3 cellular contexts compared by ENCODE assay signal in the genomic region with DNA sequence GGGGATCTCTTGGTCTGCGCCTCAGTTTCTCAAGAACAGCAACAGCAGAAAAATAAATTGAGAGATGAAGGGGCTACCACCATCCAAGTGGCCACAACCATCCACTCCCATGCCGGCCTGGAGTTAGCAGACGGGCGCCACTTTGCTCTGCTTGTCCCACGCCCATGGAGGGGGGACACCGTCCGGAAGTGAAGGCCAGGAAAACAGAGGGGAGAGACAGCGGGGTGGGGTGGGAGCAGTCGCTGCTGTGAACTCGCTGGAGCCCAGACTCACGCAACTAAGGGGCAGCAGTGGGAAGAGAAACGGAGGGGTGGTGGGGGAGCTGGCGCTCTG.
TF ChIP-seq lines count a peak whose summit lies in the region.

No MANE protein-coding gene starts in this region.

TF ChIP-seq in SK-N-SH, 30 proteins besides CTCF, POLR2A, EP300 and RAD21 (continued from another document):
- TF ChIP-seq, protein P1, sequence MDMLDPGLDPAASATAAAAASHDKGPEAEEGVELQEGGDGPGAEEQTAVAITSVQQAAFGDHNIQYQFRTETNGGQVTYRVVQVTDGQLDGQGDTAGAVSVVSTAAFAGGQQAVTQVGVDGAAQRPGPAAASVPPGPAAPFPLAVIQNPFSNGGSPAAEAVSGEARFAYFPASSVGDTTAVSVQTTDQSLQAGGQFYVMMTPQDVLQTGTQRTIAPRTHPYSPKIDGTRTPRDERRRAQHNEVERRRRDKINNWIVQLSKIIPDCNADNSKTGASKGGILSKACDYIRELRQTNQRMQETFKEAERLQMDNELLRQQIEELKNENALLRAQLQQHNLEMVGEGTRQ (IDR thresholded peaks at IDR 0.05; ENCODE audit: borderline replicate concordance, low read depth, low read length) = no peak
- TF ChIP-seq, protein P2, sequence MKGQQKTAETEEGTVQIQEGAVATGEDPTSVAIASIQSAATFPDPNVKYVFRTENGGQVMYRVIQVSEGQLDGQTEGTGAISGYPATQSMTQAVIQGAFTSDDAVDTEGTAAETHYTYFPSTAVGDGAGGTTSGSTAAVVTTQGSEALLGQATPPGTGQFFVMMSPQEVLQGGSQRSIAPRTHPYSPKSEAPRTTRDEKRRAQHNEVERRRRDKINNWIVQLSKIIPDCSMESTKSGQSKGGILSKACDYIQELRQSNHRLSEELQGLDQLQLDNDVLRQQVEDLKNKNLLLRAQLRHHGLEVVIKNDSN (IDR thresholded peaks at IDR 0.05; ENCODE audit: borderline replicate concordance, low read depth) = no peak
- TF ChIP-seq FOXM1 (IDR thresholded peaks at IDR 0.05; ENCODE audit: low read depth) = no peak
- TF ChIP-seq EZH2phosphoT487 (IDR thresholded peaks at IDR 0.05; ENCODE audit: borderline replicate concordance, low read depth) = no peak
- TF ChIP-seq, protein P3, sequence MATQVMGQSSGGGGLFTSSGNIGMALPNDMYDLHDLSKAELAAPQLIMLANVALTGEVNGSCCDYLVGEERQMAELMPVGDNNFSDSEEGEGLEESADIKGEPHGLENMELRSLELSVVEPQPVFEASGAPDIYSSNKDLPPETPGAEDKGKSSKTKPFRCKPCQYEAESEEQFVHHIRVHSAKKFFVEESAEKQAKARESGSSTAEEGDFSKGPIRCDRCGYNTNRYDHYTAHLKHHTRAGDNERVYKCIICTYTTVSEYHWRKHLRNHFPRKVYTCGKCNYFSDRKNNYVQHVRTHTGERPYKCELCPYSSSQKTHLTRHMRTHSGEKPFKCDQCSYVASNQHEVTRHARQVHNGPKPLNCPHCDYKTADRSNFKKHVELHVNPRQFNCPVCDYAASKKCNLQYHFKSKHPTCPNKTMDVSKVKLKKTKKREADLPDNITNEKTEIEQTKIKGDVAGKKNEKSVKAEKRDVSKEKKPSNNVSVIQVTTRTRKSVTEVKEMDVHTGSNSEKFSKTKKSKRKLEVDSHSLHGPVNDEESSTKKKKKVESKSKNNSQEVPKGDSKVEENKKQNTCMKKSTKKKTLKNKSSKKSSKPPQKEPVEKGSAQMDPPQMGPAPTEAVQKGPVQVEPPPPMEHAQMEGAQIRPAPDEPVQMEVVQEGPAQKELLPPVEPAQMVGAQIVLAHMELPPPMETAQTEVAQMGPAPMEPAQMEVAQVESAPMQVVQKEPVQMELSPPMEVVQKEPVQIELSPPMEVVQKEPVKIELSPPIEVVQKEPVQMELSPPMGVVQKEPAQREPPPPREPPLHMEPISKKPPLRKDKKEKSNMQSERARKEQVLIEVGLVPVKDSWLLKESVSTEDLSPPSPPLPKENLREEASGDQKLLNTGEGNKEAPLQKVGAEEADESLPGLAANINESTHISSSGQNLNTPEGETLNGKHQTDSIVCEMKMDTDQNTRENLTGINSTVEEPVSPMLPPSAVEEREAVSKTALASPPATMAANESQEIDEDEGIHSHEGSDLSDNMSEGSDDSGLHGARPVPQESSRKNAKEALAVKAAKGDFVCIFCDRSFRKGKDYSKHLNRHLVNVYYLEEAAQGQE (IDR thresholded peaks at IDR 0.05; ENCODE audit: low read depth, low read length) = no peak
- TF ChIP-seq MXI1 (IDR thresholded peaks at IDR 0.05; ENCODE audit: low read depth, low read length) = no peak
- no peak for TF ChIP-seq NRF1 (IDR thresholded peaks at IDR 0.05; ENCODE audit: low read depth, low read length)
- TF ChIP-seq, protein P4, sequence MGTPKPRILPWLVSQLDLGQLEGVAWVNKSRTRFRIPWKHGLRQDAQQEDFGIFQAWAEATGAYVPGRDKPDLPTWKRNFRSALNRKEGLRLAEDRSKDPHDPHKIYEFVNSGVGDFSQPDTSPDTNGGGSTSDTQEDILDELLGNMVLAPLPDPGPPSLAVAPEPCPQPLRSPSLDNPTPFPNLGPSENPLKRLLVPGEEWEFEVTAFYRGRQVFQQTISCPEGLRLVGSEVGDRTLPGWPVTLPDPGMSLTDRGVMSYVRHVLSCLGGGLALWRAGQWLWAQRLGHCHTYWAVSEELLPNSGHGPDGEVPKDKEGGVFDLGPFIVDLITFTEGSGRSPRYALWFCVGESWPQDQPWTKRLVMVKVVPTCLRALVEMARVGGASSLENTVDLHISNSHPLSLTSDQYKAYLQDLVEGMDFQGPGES (IDR thresholded peaks at IDR 0.05; ENCODE audit: low read depth, low read length) = no peak
- no peak for TF ChIP-seq TEAD4 (IDR thresholded peaks at IDR 0.05; ENCODE audit: borderline replicate concordance, insufficient read depth)
- TF ChIP-seq FOSL2 (IDR thresholded peaks at IDR 0.05; ENCODE audit: borderline replicate concordance, low read depth) = no peak
- no peak for TF ChIP-seq POLR2AphosphoS5 (IDR thresholded peaks at IDR 0.05; ENCODE audit: low read depth, low read length)
- no peak for TF ChIP-seq GABPA (IDR thresholded peaks at IDR 0.05; ENCODE audit: low read depth)

TF ChIP-seq in SK-N-SH treated with all-trans-retinoic acid at 6 μM for 48 hours, 23 proteins besides CTCF, POLR2A, EP300 and RAD21 (continued from another document):
- TF ChIP-seq, protein P5, sequence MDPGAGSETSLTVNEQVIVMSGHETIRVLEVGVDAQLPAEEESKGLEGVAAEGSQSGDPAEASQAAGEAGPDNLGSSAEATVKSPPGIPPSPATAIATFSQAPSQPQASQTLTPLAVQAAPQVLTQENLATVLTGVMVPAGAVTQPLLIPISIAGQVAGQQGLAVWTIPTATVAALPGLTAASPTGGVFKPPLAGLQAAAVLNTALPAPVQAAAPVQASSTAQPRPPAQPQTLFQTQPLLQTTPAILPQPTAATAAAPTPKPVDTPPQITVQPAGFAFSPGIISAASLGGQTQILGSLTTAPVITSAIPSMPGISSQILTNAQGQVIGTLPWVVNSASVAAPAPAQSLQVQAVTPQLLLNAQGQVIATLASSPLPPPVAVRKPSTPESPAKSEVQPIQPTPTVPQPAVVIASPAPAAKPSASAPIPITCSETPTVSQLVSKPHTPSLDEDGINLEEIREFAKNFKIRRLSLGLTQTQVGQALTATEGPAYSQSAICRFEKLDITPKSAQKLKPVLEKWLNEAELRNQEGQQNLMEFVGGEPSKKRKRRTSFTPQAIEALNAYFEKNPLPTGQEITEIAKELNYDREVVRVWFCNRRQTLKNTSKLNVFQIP (CRISPR knock-in tag; IDR thresholded peaks at IDR 0.05; ENCODE audit: borderline replicate concordance, low read depth) = no peak
- TF ChIP-seq ZC3H10 (CRISPR knock-in tag; IDR thresholded peaks at IDR 0.05) = no peak
- TF ChIP-seq ESRRG (CRISPR knock-in tag; IDR thresholded peaks at IDR 0.05) = no peak
- TF ChIP-seq CSDC2 (CRISPR knock-in tag; IDR thresholded peaks at IDR 0.05) = no peak
- TF ChIP-seq RARB (CRISPR knock-in tag; IDR thresholded peaks at IDR 0.05) = no peak
- TF ChIP-seq TOX (CRISPR knock-in tag; IDR thresholded peaks at IDR 0.05; ENCODE audit: borderline replicate concordance) = no peak
- TF ChIP-seq, protein P6, sequence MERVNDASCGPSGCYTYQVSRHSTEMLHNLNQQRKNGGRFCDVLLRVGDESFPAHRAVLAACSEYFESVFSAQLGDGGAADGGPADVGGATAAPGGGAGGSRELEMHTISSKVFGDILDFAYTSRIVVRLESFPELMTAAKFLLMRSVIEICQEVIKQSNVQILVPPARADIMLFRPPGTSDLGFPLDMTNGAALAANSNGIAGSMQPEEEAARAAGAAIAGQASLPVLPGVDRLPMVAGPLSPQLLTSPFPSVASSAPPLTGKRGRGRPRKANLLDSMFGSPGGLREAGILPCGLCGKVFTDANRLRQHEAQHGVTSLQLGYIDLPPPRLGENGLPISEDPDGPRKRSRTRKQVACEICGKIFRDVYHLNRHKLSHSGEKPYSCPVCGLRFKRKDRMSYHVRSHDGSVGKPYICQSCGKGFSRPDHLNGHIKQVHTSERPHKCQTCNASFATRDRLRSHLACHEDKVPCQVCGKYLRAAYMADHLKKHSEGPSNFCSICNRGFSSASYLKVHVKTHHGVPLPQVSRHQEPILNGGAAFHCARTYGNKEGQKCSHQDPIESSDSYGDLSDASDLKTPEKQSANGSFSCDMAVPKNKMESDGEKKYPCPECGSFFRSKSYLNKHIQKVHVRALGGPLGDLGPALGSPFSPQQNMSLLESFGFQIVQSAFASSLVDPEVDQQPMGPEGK (CRISPR knock-in tag; IDR thresholded peaks at IDR 0.05; ENCODE audit: borderline replicate concordance) = no peak
- no peak for TF ChIP-seq ISL1 (CRISPR knock-in tag; IDR thresholded peaks at IDR 0.05)
- TF ChIP-seq ZNF565 (CRISPR knock-in tag; conservative IDR thresholded peaks at IDR 0.05; ENCODE audit: low read depth) = no peak

TF ChIP-seq in K562, 482 proteins besides CTCF, POLR2A, EP300 and RAD21 (continued from another document):
- TF ChIP-seq RCOR1 (IDR thresholded peaks at IDR 0.05; ENCODE audit: borderline replicate concordance in 1 of 2, low read depth in 2 of 2, low read length in 2 of 2) (no peak), SAFB2 (IDR thresholded peaks at IDR 0.05; ENCODE audit: borderline replicate concordance, low read depth, low read length, severe bottlenecking) (no peak), NCOA6 (IDR thresholded peaks at IDR 0.05) (no peak), ZNF239 (CRISPR knock-in tag; IDR thresholded peaks at IDR 0.05) (no peak), HSF4 (CRISPR knock-in tag; IDR thresholded peaks at IDR 0.05; ENCODE audit: borderline replicate concordance) (no peak), RFX7 (CRISPR knock-in tag; IDR thresholded peaks at IDR 0.05) (no peak), BACH1 (tag; IDR thresholded peaks at IDR 0.05) (no peak), SMAD2 (IDR thresholded peaks at IDR 0.05; ENCODE audit: low read depth, low read length) (no peak), PHF8 (IDR thresholded peaks at IDR 0.05; ENCODE audit: borderline replicate concordance, low read length) (no peak), NFE2L1 (tag; IDR thresholded peaks at IDR 0.05; ENCODE audit: borderline replicate concordance, low read depth) (no peak), ZNF695 (CRISPR knock-in tag; IDR thresholded peaks at IDR 0.05) (no peak), EGR1 (conservative IDR thresholded peaks at IDR 0.05) (no peak), PTTG1 (tag; IDR thresholded peaks at IDR 0.05; ENCODE audit: low read depth) (no peak)
- TF ChIP-seq, protein P7, sequence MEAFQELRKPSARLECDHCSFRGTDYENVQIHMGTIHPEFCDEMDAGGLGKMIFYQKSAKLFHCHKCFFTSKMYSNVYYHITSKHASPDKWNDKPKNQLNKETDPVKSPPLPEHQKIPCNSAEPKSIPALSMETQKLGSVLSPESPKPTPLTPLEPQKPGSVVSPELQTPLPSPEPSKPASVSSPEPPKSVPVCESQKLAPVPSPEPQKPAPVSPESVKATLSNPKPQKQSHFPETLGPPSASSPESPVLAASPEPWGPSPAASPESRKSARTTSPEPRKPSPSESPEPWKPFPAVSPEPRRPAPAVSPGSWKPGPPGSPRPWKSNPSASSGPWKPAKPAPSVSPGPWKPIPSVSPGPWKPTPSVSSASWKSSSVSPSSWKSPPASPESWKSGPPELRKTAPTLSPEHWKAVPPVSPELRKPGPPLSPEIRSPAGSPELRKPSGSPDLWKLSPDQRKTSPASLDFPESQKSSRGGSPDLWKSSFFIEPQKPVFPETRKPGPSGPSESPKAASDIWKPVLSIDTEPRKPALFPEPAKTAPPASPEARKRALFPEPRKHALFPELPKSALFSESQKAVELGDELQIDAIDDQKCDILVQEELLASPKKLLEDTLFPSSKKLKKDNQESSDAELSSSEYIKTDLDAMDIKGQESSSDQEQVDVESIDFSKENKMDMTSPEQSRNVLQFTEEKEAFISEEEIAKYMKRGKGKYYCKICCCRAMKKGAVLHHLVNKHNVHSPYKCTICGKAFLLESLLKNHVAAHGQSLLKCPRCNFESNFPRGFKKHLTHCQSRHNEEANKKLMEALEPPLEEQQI (IDR thresholded peaks at IDR 0.05) = no peak
